In the genomic region with DNA sequence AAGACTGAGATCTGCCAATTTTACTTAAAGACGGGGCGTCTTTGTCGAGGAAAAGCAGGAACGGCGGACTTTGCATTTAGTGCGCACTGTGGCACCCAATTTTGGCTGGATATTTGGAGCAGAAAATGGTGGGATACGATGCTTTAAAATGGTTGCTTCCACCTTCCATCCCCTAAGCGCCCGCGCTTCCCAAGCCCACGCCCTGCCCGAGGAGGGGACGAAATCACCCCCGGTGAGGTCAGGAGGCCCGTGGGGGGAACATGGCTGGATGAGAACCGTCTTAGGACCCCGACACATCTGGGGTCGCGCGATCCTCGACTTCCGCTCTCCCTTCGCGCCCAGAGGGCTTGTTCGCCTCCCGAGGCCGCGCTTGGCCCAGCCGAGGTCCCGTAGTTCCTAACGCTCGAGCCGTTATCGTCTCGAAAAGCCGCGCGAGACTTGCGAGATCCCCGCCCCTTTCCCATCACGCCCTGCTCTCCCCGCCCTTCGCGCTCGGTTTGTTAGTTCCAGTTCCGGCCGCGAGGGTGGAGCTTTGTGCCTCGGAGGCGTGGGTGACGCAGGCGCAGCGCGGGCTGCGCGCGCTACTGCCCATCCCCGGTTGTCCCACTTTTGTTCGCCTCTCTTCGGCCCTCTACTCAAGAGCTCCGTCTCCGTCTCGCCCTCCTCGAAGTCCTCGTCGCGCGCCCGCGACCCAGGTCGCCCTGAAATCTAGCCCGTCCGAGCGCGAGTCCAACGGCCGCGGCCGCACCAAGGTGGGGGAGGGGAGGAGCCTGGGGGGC, we compare ENCODE assay signal across 8 cellular contexts. TPM values are rescaled to one million over a fixed set of nuclear protein-coding genes. Genes with fewer than 3 reads are reported as not detected.
DNase-seq lines count a peak whose midpoint lies in the region; ATAC-seq lines count a peak whose summit lies in the region.

A gene with protein sequence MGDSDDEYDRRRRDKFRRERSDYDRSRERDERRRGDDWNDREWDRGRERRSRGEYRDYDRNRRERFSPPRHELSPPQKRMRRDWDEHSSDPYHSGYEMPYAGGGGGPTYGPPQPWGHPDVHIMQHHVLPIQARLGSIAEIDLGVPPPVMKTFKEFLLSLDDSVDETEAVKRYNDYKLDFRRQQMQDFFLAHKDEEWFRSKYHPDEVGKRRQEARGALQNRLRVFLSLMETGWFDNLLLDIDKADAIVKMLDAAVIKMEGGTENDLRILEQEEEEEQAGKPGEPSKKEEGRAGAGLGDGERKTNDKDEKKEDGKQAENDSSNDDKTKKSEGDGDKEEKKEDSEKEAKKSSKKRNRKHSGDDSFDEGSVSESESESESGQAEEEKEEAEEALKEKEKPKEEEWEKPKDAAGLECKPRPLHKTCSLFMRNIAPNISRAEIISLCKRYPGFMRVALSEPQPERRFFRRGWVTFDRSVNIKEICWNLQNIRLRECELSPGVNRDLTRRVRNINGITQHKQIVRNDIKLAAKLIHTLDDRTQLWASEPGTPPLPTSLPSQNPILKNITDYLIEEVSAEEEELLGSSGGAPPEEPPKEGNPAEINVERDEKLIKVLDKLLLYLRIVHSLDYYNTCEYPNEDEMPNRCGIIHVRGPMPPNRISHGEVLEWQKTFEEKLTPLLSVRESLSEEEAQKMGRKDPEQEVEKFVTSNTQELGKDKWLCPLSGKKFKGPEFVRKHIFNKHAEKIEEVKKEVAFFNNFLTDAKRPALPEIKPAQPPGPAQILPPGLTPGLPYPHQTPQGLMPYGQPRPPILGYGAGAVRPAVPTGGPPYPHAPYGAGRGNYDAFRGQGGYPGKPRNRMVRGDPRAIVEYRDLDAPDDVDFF (plus strand): TSS at position 527 of the 779 bp plus-strand sequence. CDS start 488 bp downstream, outside the sequence.

- H3K9me2 ChIP-seq in GM23248 (ENCODE audit: insufficient read depth): no peaks in the 10 kb centered on the region

- DNase-seq in Daoy (ENCODE audit: low read depth): peak; percentile 100
- DNase-seq in GM23248: peak; percentile 100
- peak; percentile 99 for DNase-seq in LHCN-M2 (ENCODE audit: low read depth)
- DNase-seq in RPMI8226: peak; percentile 100
- DNase-seq in activated T-helper 1 cell treated with anti-CD3 and anti-CD28 coated beads, Interleukin-2, amount 50 U/mL, for 16 hours (ENCODE audit: low read depth in 1 of 2, low spot score in 1 of 2): peak; percentile 97
- DNase-seq in fibroblast of gingiva (ENCODE audit: low read depth): peak; percentile 97
- DNase-seq in naive thymus-derived CD4-positive, alpha-beta T cell: peak; percentile 92 to 99 (median 97)
- DNase-seq in stimulated activated naive B cell treated with anti-CD40 and anti-IgM and Interleukin-4, amounts not matched to agents 10 μg/mL and 1 μg/mL and 100 μg/mL, for 72 hours: peak; percentile 98

- peak within 1 kb of the TSS; percentile 97 to 99 (median 98) for H3K27ac Mint-ChIP-seq in naive thymus-derived CD4-positive, alpha-beta T cell
- H3K27ac Mint-ChIP-seq in stimulated activated naive B cell treated with anti-CD40 and anti-IgM and Interleukin-4, amounts not matched to agents 10 μg/mL and 1 μg/mL and 100 μg/mL, for 72 hours: peak within 1 kb of the TSS; percentile 99

- H3K36me3 ChIP-seq in GM23248 (ENCODE audit: low read depth): peaks cover 36% of the 10 kb centered on the region
- peaks cover 3 to 18% (median 6%) of the 10 kb centered on the region in 3 experiments for H3K36me3 ChIP-seq in naive thymus-derived CD4-positive, alpha-beta T cell (ENCODE audit: control insufficient read depth in 2 of 3, insufficient read depth in 3 of 3, low read length in 3 of 3)

- peak within 1 kb of the TSS; percentile 89 for H3K4me2 ChIP-seq in GM23248 (ENCODE audit: unreplicated experiment)

- H3K9me3 ChIP-seq in GM23248 (ENCODE audit: low read depth): no peaks in the 10 kb centered on the region
- H3K9me3 ChIP-seq in naive thymus-derived CD4-positive, alpha-beta T cell (ENCODE audit: control insufficient read depth in 2 of 3, low read length in 3 of 3): no peaks in the 10 kb centered on the region

- intact Hi-C loops in naive thymus-derived CD4-positive, alpha-beta T cell (cut with micrococcal nuclease): loop anchor here (1.0 to 10.0 kb wide), 10 partner anchors 7 to 446 kb away; a partner anchor contains a TSS

- peaks cover 9 to 30% (median 14%) of the 10 kb centered on the region in 5 donors for H3K36me3 Mint-ChIP-seq in naive thymus-derived CD4-positive, alpha-beta T cell
- H3K36me3 Mint-ChIP-seq in stimulated activated naive B cell treated with anti-CD40 and anti-IgM and Interleukin-4, amounts not matched to agents 10 μg/mL and 1 μg/mL and 100 μg/mL, for 72 hours: peaks cover 47 to 74% of the 10 kb centered on the region in 2 donors

- peaks cover 0 to 6% (median 0%) of the 10 kb centered on the region in 11 donors for H3K9me3 Mint-ChIP-seq in naive thymus-derived CD4-positive, alpha-beta T cell
- no peaks in the 10 kb centered on the region for H3K9me3 Mint-ChIP-seq in stimulated activated naive B cell treated with anti-CD40 and anti-IgM and Interleukin-4, amounts not matched to agents 10 μg/mL and 1 μg/mL and 100 μg/mL, for 72 hours

- no peaks in the 10 kb centered on the region for H3K27me3 Mint-ChIP-seq in naive thymus-derived CD4-positive, alpha-beta T cell
- no peaks in the 10 kb centered on the region for H3K27me3 Mint-ChIP-seq in stimulated activated naive B cell treated with anti-CD40 and anti-IgM and Interleukin-4, amounts not matched to agents 10 μg/mL and 1 μg/mL and 100 μg/mL, for 72 hours

- 0 out of 2 replicates have a peak, but pooled peaks cover 5% of the 10 kb centered on the region for H4K20me1 ChIP-seq in GM23248 (ENCODE audit: insufficient read depth)

- H3K4me3 ChIP-seq in GM23248: peak within 1 kb of the TSS; percentile 92
- H3K4me3 ChIP-seq in naive thymus-derived CD4-positive, alpha-beta T cell (ENCODE audit: low read length): peak within 1 kb of the TSS; percentile 78

- H3K4me3 Mint-ChIP-seq in naive thymus-derived CD4-positive, alpha-beta T cell: peak within 1 kb of the TSS; percentile 96 to 100 (median 98)
- peak within 1 kb of the TSS; percentile 89 to 98 for H3K4me3 Mint-ChIP-seq in stimulated activated naive B cell treated with anti-CD40 and anti-IgM and Interleukin-4, amounts not matched to agents 10 μg/mL and 1 μg/mL and 100 μg/mL, for 72 hours

- in situ Hi-C loops in GM23248 (cut with MboI): loop anchor here (25.0 kb wide), 1 partner anchor 412 kb away; a partner anchor contains a TSS

- peaks cover 85% of the 10 kb centered on the region for H3K79me2 ChIP-seq in GM23248 (ENCODE audit: insufficient read depth)

- H2AFZ ChIP-seq in GM23248: peak within 1 kb of the TSS; percentile 75

- POLR2A ChIA-PET in naive thymus-derived CD4-positive, alpha-beta T cell (lab: Charles Lee): interaction anchor here (0.6 to 7.6 kb wide), 19 partner anchors 8 to 1995 kb away, joined by 3 to 161 read pairs (median 4); a partner anchor contains a TSS

- WGBS in GM23248 (ENCODE audit: low coverage in 1 of 2, low lambda C conversion rate in 2 of 2, missing lambda C conversion rate in 2 of 2), 2 experiments: 1 to 2% methylated on average over 48 to 77 of the region's 79 CpGs

- peak within 1 kb of the TSS; percentile 91 for H3K27ac ChIP-seq in GM23248
- H3K27ac ChIP-seq in naive thymus-derived CD4-positive, alpha-beta T cell (ENCODE audit: low read depth, low read length): peak within 1 kb of the TSS; percentile 94

- no peaks in the 10 kb centered on the region for H3K27me3 ChIP-seq in GM23248 (replicated peaks; ENCODE audit: insufficient read depth)
- no peaks in the 10 kb centered on the region for H3K27me3 ChIP-seq in naive thymus-derived CD4-positive, alpha-beta T cell (ENCODE audit: control insufficient read depth in 2 of 2, insufficient read depth in 2 of 2, low read length in 2 of 2)

- ATAC-seq in naive thymus-derived CD4-positive, alpha-beta T cell: peak; percentile 98
- peak; percentile 95 for ATAC-seq in stimulated activated naive B cell treated with anti-CD40 and anti-IgM and Interleukin-4, amounts not matched to agents 10 μg/mL and 1 μg/mL and 100 μg/mL, for 72 hours (replicated peaks)

- peaks cover 25% of the 10 kb centered on the region for H3K4me1 ChIP-seq in GM23248 (ENCODE audit: insufficient read depth)
- H3K4me1 ChIP-seq in naive thymus-derived CD4-positive, alpha-beta T cell (ENCODE audit: control insufficient read depth in 2 of 2, insufficient read depth in 2 of 2, low read length in 2 of 2): peaks cover 22 to 30% of the 10 kb centered on the region in 2 donors

- CTCF ChIA-PET in naive thymus-derived CD4-positive, alpha-beta T cell (lab: Charles Lee): interaction anchor here (1.0 to 1.5 kb wide), 3 partner anchors 12 to 169 kb away, joined by 3 to 6 read pairs (median 3); a partner anchor contains a TSS

- peaks cover 22% of the 10 kb centered on the region for H3F3A ChIP-seq in GM23248 (ENCODE audit: insufficient read depth)

- H3K4me1 Mint-ChIP-seq in naive thymus-derived CD4-positive, alpha-beta T cell: peaks cover 27 to 55% (median 52%) of the 10 kb centered on the region in 7 donors
- peaks cover 36 to 49% of the 10 kb centered on the region in 2 donors for H3K4me1 Mint-ChIP-seq in stimulated activated naive B cell treated with anti-CD40 and anti-IgM and Interleukin-4, amounts not matched to agents 10 μg/mL and 1 μg/mL and 100 μg/mL, for 72 hours

- peak within 1 kb of the TSS; percentile 96 for H3K9ac ChIP-seq in GM23248

RNA-seq across cellular contexts. Expression of the gene that starts here (rescaled TPM):
- total RNA-seq in Daoy (2014; rRNA removed; shearing (Covaris generic)): 93.0 and 116 TPM in 2 replicates
- total RNA-seq in GM23248 (2014; rRNA removed; shearing (Covaris generic)): 57.1 and 58.9 TPM in 2 replicates
- polyA plus RNA-seq in GM23248 (2016; fragmentation: Nextera tagmentation; extraction: Ambion mirVana): 74.8 and 74.9 TPM in 2 replicates
- 105 and 121 TPM in 2 replicates for total RNA-seq in LHCN-M2 (2014; rRNA removed)
- 101 TPM for polyA plus RNA-seq in LHCN-M2 (2012)
- 100 to 1,000 TPM; 212 to 271 (median 261) TPM for total RNA-seq in naive thymus-derived CD4-positive, alpha-beta T cell
- 10 to 100 TPM; 43.6 to 64.4 TPM for polyA plus RNA-seq in naive thymus-derived CD4-positive, alpha-beta T cell

Comparison
In these comparisons a context has a peak if more than half of its experiments do, and no peak if none do; other contexts are left out.
1. Peak in every context shown above with its lines: DNase-seq, ATAC-seq, H3K4me3 ChIP-seq and H3K27ac ChIP-seq.